11 cellular contexts compared by ENCODE assay signal in the genomic region with DNA sequence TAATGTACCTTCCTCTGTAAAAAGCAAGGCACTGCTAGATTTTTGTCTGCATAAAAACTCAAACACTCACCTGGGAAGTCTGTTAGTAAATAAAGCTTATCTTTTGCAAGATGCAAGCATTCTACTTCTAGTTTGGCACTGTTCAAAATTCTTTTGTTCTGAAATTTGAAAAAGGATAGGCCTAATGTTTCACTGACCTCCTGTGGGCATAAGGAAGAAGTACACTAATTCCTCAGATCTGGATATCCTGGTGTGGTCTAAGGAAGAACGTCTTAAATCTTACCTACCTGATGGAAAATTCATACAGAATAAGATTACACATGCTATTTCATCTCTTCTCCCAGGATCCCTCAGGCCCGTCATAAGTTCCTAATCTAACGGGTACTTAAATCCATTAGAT.
A peak's percentile ranks its signal among the peaks of the same experiment; 100 is the strongest.
DNase-seq lines count a peak whose midpoint lies in the region; ATAC-seq and TF ChIP-seq lines count a peak whose summit lies in the region.
"Had no signal": no experiment of that assay in that cellular context is flagged by ENCODE, and none has a peak within 500 bp of the region (broad histone marks: within the 10 kb centered on the region; RNA-seq: fewer than 3 reads in every experiment).

No MANE protein-coding gene starts in this region.

- H3K4me1 Mint-ChIP-seq in neural crest cell: no peaks in the 10 kb centered on the region
- H3K4me1 Mint-ChIP-seq in activated CD4-positive, alpha-beta memory T cell treated with anti-CD3 and anti-CD28 coated beads for 36 hours (ENCODE audit: low read depth): no peaks in the 10 kb centered on the region
- H3K4me1 Mint-ChIP-seq in naive thymus-derived CD8-positive, alpha-beta T cell: peaks cover 0 to 2% (median 0%) of the 10 kb centered on the region in 4 donors

- no peak overlapping the region for H3K4me3 Mint-ChIP-seq in neural crest cell
- no peak overlapping the region for H3K4me3 Mint-ChIP-seq in activated CD4-positive, alpha-beta memory T cell treated with anti-CD3 and anti-CD28 coated beads for 36 hours
- no peak overlapping the region for H3K4me3 Mint-ChIP-seq in naive thymus-derived CD8-positive, alpha-beta T cell

- intact Hi-C loops in activated CD4-positive, alpha-beta memory T cell treated with anti-CD3 and anti-CD28 coated beads for 36 hours (cut with micrococcal nuclease): no loop called here

- H3K27ac Mint-ChIP-seq in neural crest cell (ENCODE audit: unreplicated experiment): no peak overlapping the region
- H3K27ac Mint-ChIP-seq in activated CD4-positive, alpha-beta memory T cell treated with anti-CD3 and anti-CD28 coated beads for 36 hours: no peak overlapping the region
- H3K27ac Mint-ChIP-seq in naive thymus-derived CD8-positive, alpha-beta T cell: no peak overlapping the region

- ATAC-seq in naive thymus-derived CD8-positive, alpha-beta T cell: no peak

- peaks cover 8% of the 10 kb centered on the region for H3K27me3 Mint-ChIP-seq in neural crest cell (ENCODE audit: low read depth)
- no peaks in the 10 kb centered on the region for H3K27me3 Mint-ChIP-seq in activated CD4-positive, alpha-beta memory T cell treated with anti-CD3 and anti-CD28 coated beads for 36 hours
- peaks cover 0 to 17% (median 6%) of the 10 kb centered on the region in 5 donors for H3K27me3 Mint-ChIP-seq in naive thymus-derived CD8-positive, alpha-beta T cell

- TF ChIP-seq CTCF in neural crest cell (conservative IDR thresholded peaks at IDR 0.05): peak; percentile 68

- DNase-seq in GM03348 (ENCODE audit: low spot score) (peak; percentile 52), NCI-H2227 treated with DMSO at 0.1 percent for 48 hours (lab: John Stamatoyannopoulos, UW) (peak; percentile 32), dedifferentiated amniotic fluid mesenchymal stem cell (ENCODE audit: extremely low spot score) (peak; percentile 36), neural crest cell (ENCODE audit: low read depth, low spot score) (no peak), SIG-M5 treated with dmso at 0.1 percent for 504 hours (lab: John Stamatoyannopoulos, UW; ENCODE audit: unreplicated experiment) (no peak), hepatic stellate cell (ENCODE audit: low spot score) (no peak)
- no peak for DNase-seq in activated CD4-positive, alpha-beta memory T cell treated with anti-CD3 and anti-CD28 coated beads for 36 hours
- no peak for DNase-seq in naive thymus-derived CD8-positive, alpha-beta T cell
- DNase-seq: amniotic stem cell; MG63; stimulated activated CD4-positive, alpha-beta T cell treated with anti-CD3 and anti-CD28 coated beads, Interleukin-4, amount 100 ng/mL, for 24 hours had no signal

- peaks cover 2% of the 10 kb centered on the region for H3K36me3 Mint-ChIP-seq in neural crest cell (ENCODE audit: low read depth)
- no peaks in the 10 kb centered on the region for H3K36me3 Mint-ChIP-seq in activated CD4-positive, alpha-beta memory T cell treated with anti-CD3 and anti-CD28 coated beads for 36 hours
- H3K36me3 Mint-ChIP-seq in naive thymus-derived CD8-positive, alpha-beta T cell: peaks cover 0 to 8% (median 4%) of the 10 kb centered on the region in 3 donors

- CTCF ChIA-PET in activated CD4-positive, alpha-beta memory T cell treated with anti-CD3 and anti-CD28 coated beads for 36 hours (lab: Charles Lee): no interaction called here

- H3K9me3 Mint-ChIP-seq in neural crest cell: no peaks in the 10 kb centered on the region
- peaks cover 2% of the 10 kb centered on the region for H3K9me3 Mint-ChIP-seq in activated CD4-positive, alpha-beta memory T cell treated with anti-CD3 and anti-CD28 coated beads for 36 hours
- H3K9me3 Mint-ChIP-seq in naive thymus-derived CD8-positive, alpha-beta T cell: peaks cover 0 to 8% (median 4%) of the 10 kb centered on the region in 9 donors

- POLR2A ChIA-PET in activated CD4-positive, alpha-beta memory T cell treated with anti-CD3 and anti-CD28 coated beads for 36 hours (lab: Charles Lee): no interaction called here
- POLR2A ChIA-PET in naive thymus-derived CD8-positive, alpha-beta T cell (lab: Charles Lee): no interaction called here

Comparison
In these comparisons a context has a peak if more than half of its experiments do, and no peak if none do; other contexts are left out.
1. DNase-seq: peak in GM03348 (single experiment), NCI-H2227 treated with DMSO at 0.1 percent for 48 hours (single experiment) and dedifferentiated amniotic fluid mesenchymal stem cell (single experiment); none in neural crest cell (single experiment), SIG-M5 treated with dmso at 0.1 percent for 504 hours (single experiment), activated CD4-positive, alpha-beta memory T cell treated with anti-CD3 and anti-CD28 coated beads for 36 hours (single experiment), naive thymus-derived CD8-positive, alpha-beta T cell (0 of 10) and hepatic stellate cell (single experiment).